Comparison of ENCODE assay signal across 19 cellular contexts in the genomic region with DNA sequence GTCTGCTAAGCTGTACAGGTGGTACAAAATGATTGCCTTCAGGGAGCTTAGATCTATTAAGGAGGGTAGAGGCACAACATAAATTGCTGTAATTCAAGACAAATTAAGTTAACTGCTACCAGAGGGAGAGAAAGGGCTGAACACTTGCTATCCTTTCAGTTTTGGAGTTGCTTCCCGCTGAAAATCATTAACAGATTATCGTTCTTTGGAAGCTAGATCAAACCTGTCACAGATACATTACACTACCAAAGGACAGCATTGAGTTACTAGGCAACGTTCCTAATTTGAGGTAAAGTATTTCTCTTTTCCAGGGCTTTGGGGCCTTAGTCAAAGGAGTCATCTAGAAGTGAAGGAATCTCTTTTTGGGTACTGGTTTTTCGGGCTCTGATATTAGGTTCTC.
DNase-seq lines count a peak whose midpoint lies in the region; ATAC-seq and TF ChIP-seq lines count a peak whose summit lies in the region.
"Had no signal": no experiment of that assay in that cellular context is flagged by ENCODE, and none has a peak within 500 bp of the region (broad histone marks: within the 10 kb centered on the region; RNA-seq: fewer than 3 reads in every experiment).

No MANE protein-coding gene starts in this region.

- no peak overlapping the region for H3K9ac ChIP-seq in BLaER1

- peaks cover 8 to 28% (median 24%) of the 10 kb centered on the region in 3 donors for H3K36me3 Mint-ChIP-seq in CD8-positive, alpha-beta memory T cell
- H3K36me3 Mint-ChIP-seq in T-cell (peaks cover 66% of the 10 kb centered on the region), memory B cell (peaks cover 23% of the 10 kb centered on the region)

- CTCF ChIA-PET in CD8-positive, alpha-beta memory T cell (lab: Charles Lee), result no interaction called here
- CTCF ChIA-PET in T-cell (lab: Charles Lee), result interaction anchor here in 1 of 2 donors (1.0 kb wide), 1 partner anchor 10 kb away, joined by 3 read pairs; no protein-coding TSS in a partner anchor

- H3K36me3 ChIP-seq in BLaER1 (peaks cover 31% of the 10 kb centered on the region), esophagus muscularis mucosa (peaks cover 0 to 28% (median 11%) of the 10 kb centered on the region in 4 donors)
- no peaks in the 10 kb centered on the region for H3K36me3 ChIP-seq in CD8-positive, alpha-beta memory T cell (ENCODE audit: insufficient read depth, low read length)

- H3K9me3 Mint-ChIP-seq in CD8-positive, alpha-beta memory T cell, result peaks cover 0 to 5% (median 0%) of the 10 kb centered on the region in 5 donors
- H3K9me3 Mint-ChIP-seq in T-cell (no peaks in the 10 kb centered on the region), memory B cell (no peaks in the 10 kb centered on the region)

- ATAC-seq in T-cell (replicated peaks in 1 of 4) (no peak), memory B cell (ENCODE audit: low read depth) (no peak), sciatic nerve (no peak), GM21717 (IDR thresholded peaks at IDR 0.05; ENCODE audit: unreplicated experiment) (no peak)
- ATAC-seq: HCT116, SK-N-SH treated with all-trans-retinoic acid at 6 μM for 48 hours had no signal

- POLR2A ChIA-PET in CD8-positive, alpha-beta memory T cell (lab: Charles Lee), result no interaction called here
- POLR2A ChIA-PET in T-cell (lab: Charles Lee), result interaction anchor here in 1 of 2 donors (0.7 kb wide), 1 partner anchor 355 kb away, joined by 5 read pairs; no protein-coding TSS in a partner anchor

- no peaks in the 10 kb centered on the region for H4K20me1 ChIP-seq in BLaER1

- H3K27ac ChIP-seq in BLaER1 (peak overlapping the region; percentile 69), esophagus muscularis mucosa (replicated peaks in 1 of 4) (no peak overlapping the region)
- no peak overlapping the region for H3K27ac ChIP-seq in CD8-positive, alpha-beta memory T cell (ENCODE audit: low read depth, low read length)

- H3K4me3 ChIP-seq in BLaER1 (no peak overlapping the region), esophagus muscularis mucosa (no peak overlapping the region)
- no peak overlapping the region for H3K4me3 ChIP-seq in CD8-positive, alpha-beta memory T cell (ENCODE audit: low read length)

- no peak for TF ChIP-seq EP300 in esophagus muscularis mucosa (IDR thresholded peaks at IDR 0.05)

- H3K4me3 Mint-ChIP-seq in CD8-positive, alpha-beta memory T cell, result no peak overlapping the region
- H3K4me3 Mint-ChIP-seq in T-cell, result no peak overlapping the region
- H3K4me3 Mint-ChIP-seq in memory B cell, result no peak overlapping the region

- H3K27me3 Mint-ChIP-seq in CD8-positive, alpha-beta memory T cell, result no peaks in the 10 kb centered on the region
- H3K27me3 Mint-ChIP-seq in T-cell (no peaks in the 10 kb centered on the region), memory B cell (no peaks in the 10 kb centered on the region)

- H3K4me1 ChIP-seq in BLaER1 (peaks cover 60% of the 10 kb centered on the region), esophagus muscularis mucosa (no peaks in the 10 kb centered on the region)
- peaks cover 6% of the 10 kb centered on the region for H3K4me1 ChIP-seq in CD8-positive, alpha-beta memory T cell (ENCODE audit: insufficient read depth, low read length)

- peak overlapping the region; percentile 17 to 73 (median 62) for H3K27ac Mint-ChIP-seq in CD8-positive, alpha-beta memory T cell
- H3K27ac Mint-ChIP-seq in T-cell, result peak overlapping the region; percentile 70 to 90
- H3K27ac Mint-ChIP-seq in memory B cell, result peak overlapping the region; percentile 31

- WGBS in esophagus muscularis mucosa, result 92% methylated on average over 4 of the region's 4 CpGs

- peak overlapping the region; percentile 50 for H3K4me2 ChIP-seq in BLaER1

- intact Hi-C loops in esophagus muscularis mucosa (cut with DNase I) (no loop called here), sciatic nerve (cut with DNase I) (no loop called here)

- H3K27me3 ChIP-seq in BLaER1 (no peaks in the 10 kb centered on the region), esophagus muscularis mucosa (no peaks in the 10 kb centered on the region)
- H3K27me3 ChIP-seq in CD8-positive, alpha-beta memory T cell (ENCODE audit: insufficient read depth, low read length, poor library complexity, severe bottlenecking), result no peaks in the 10 kb centered on the region

- H3K4me1 Mint-ChIP-seq in CD8-positive, alpha-beta memory T cell, result peaks cover 42 to 70% (median 63%) of the 10 kb centered on the region in 3 donors
- peaks cover 10 to 57% (median 25%) of the 10 kb centered on the region in 3 donors for H3K4me1 Mint-ChIP-seq in T-cell
- H3K4me1 Mint-ChIP-seq in memory B cell, result peaks cover 5% of the 10 kb centered on the region

- H3K9me3 ChIP-seq in BLaER1 (peaks cover 17% of the 10 kb centered on the region), esophagus muscularis mucosa (no peaks in the 10 kb centered on the region)
- no peaks in the 10 kb centered on the region for H3K9me3 ChIP-seq in CD8-positive, alpha-beta memory T cell (ENCODE audit: low read length)

- no peak for DNase-seq in CD8-positive, alpha-beta memory T cell
- no peak for DNase-seq in T-cell
- DNase-seq in memory B cell (ENCODE audit: low spot score in 2 of 2), result no peak
- DNase-seq in esophagus muscularis mucosa (ENCODE audit: extremely low spot score), result no peak
- DNase-seq in SIG-M5 treated with dmso at 0.1 percent for 504 hours (lab: John Stamatoyannopoulos, UW; ENCODE audit: unreplicated experiment), result no peak
- no peak for DNase-seq in sciatic nerve (ENCODE audit: low spot score)
- DNase-seq: COR-L47, DMS 273 treated with DMSO at 0.1 percent for 48 hours, GOT3, KG1, MV-4-11, NCI-H1694 treated with DMSO at 0.1 percent for 48 hours, NCI-H345, NCI-H524 treated with DMSO at 0.1 percent for 48 hours, SHP77 had no signal

- no peak for TF ChIP-seq CTCF in esophagus muscularis mucosa (IDR thresholded peaks at IDR 0.05)

- TF ChIP-seq POLR2A in esophagus muscularis mucosa (IDR thresholded peaks at IDR 0.05; ENCODE audit: low read depth), result no peak
